Comparison of ENCODE assay signal across 8 cellular contexts in the genomic region with DNA sequence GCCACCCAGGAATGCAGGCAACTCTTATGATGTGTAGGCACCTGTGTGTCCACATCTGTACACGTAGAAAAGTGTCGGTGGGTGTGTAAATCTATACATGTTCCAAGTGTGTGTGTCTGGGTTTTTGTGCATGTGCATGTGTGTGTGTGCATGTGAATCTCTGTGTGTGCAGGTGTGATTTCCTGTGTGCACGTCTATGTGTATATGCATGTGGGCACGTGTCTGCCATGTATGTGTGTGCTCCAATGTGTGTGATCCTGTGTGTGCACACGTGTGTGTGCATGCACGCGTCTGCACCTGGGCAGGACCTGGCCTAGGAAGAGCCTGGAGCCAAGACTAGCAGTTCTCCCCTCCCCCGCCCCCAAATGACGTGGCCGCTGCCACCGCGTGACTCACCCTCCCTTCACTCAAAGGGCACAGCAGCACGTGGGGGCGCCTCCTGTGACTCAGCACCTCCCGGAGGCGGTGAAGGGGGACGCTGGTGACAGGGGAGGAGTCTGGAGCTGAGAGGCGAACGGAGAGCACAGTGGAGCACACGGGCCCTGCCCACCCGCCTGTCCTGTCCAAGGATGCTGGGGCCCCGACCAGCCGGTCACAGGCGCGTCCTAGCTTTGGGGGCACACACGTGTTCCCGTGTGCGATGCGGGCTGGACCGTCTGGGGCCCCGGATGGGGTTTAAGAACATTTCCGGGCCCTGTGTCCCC. TPM values are rescaled to one million over a fixed set of nuclear protein-coding genes. Genes with fewer than 3 reads are reported as not detected.
DNase-seq lines count a peak whose midpoint lies in the region; ATAC-seq and TF ChIP-seq lines count a peak whose summit lies in the region.

No MANE protein-coding gene starts in this region.

- no peaks in the 10 kb centered on the region for H3K79me2 ChIP-seq in DND-41 (ENCODE audit: insufficient read depth, low read length)

- H3K4me1 Mint-ChIP-seq in activated naive CD8-positive, alpha-beta T cell (ENCODE audit: low read depth) = peaks cover 23% of the 10 kb centered on the region
- H3K4me1 Mint-ChIP-seq in osteocyte (ENCODE audit: unreplicated experiment) = peaks cover 28% of the 10 kb centered on the region

- DNase-seq in DND-41 (peak; percentile 95), KG1 (lab: John Stamatoyannopoulos, UW) (peak; percentile 84), SKM-1 (lab: John Stamatoyannopoulos, UW; ENCODE audit: unreplicated experiment) (peak; percentile 93), Right ventricle myocardium inferior (ENCODE audit: missing footprints) (peak; percentile 96), osteocyte (ENCODE audit: extremely low spot score, unreplicated experiment) (peak; percentile 94), testis (peak; percentile 95)

- peak overlapping the region; percentile 82 for H3K9ac ChIP-seq in DND-41 (ENCODE audit: low read depth, low read length)

- H3K36me3 Mint-ChIP-seq in activated naive CD8-positive, alpha-beta T cell = no peaks in the 10 kb centered on the region
- no peaks in the 10 kb centered on the region for H3K36me3 Mint-ChIP-seq in osteocyte (ENCODE audit: unreplicated experiment)

- TF ChIP-seq CTCF in DND-41 (IDR thresholded peaks at IDR 0.05; ENCODE audit: borderline replicate concordance, extremely low read depth, low read length, poor library complexity, severe bottlenecking) = peak; percentile 31
- no peak for TF ChIP-seq CTCF in osteocyte (IDR thresholded peaks at IDR 0.05)
- no peak for TF ChIP-seq CTCF in testis (IDR thresholded peaks at IDR 0.05)

- peak overlapping the region; percentile 76 for H2AFZ ChIP-seq in DND-41 (ENCODE audit: low read depth, low read length)

- H3K27me3 ChIP-seq in DND-41 (ENCODE audit: insufficient read depth, low read length, poor library complexity) = no peaks in the 10 kb centered on the region
- no peaks in the 10 kb centered on the region for H3K27me3 ChIP-seq in testis

- ATAC-seq in DND-41 (ENCODE audit: insufficient read depth, low read depth) (peak; percentile 91), GM21576 (IDR thresholded peaks at IDR 0.05; ENCODE audit: unreplicated experiment) (peak; percentile 54), Right ventricle myocardium inferior (peak; percentile 89)

- H3K4me3 ChIP-seq in DND-41 (ENCODE audit: low read depth in 1 of 2, low read length in 2 of 2) = peak overlapping the region; percentile 17 to 65; a peak in 3 of 4 replicates
- H3K4me3 ChIP-seq in testis = peak overlapping the region; percentile 43 to 54

- no peaks in the 10 kb centered on the region for H3K36me3 ChIP-seq in DND-41 (ENCODE audit: insufficient read depth, low read length)
- no peaks in the 10 kb centered on the region for H3K36me3 ChIP-seq in testis (ENCODE audit: low read depth, missing control alignments)

- no peaks in the 10 kb centered on the region for H3K27me3 Mint-ChIP-seq in activated naive CD8-positive, alpha-beta T cell
- no peaks in the 10 kb centered on the region for H3K27me3 Mint-ChIP-seq in osteocyte (ENCODE audit: unreplicated experiment)

- WGBS in testis, 2 donors = 13 to 17% methylated on average over 10 to 31 of the region's 32 CpGs

- peak overlapping the region; percentile 96 for H3K27ac Mint-ChIP-seq in activated naive CD8-positive, alpha-beta T cell
- peak overlapping the region; percentile 81 for H3K27ac Mint-ChIP-seq in osteocyte (ENCODE audit: unreplicated experiment)

- no peaks in the 10 kb centered on the region for H3K9me3 ChIP-seq in DND-41 (ENCODE audit: insufficient read depth, low read length, severe bottlenecking)
- H3K9me3 ChIP-seq in testis = no peaks in the 10 kb centered on the region

- H3K4me2 ChIP-seq in DND-41 (ENCODE audit: insufficient read depth, low read length) = peak overlapping the region; percentile 98

- peak overlapping the region; percentile 85 for H3K4me3 Mint-ChIP-seq in activated naive CD8-positive, alpha-beta T cell
- peak overlapping the region; percentile 63 for H3K4me3 Mint-ChIP-seq in osteocyte (ENCODE audit: unreplicated experiment)

- peaks cover 12% of the 10 kb centered on the region for H4K20me1 ChIP-seq in DND-41 (ENCODE audit: insufficient read depth, low read length)

- intact Hi-C loops in Right ventricle myocardium inferior (cut with DNase I) = loop anchor here (5.0 kb wide), 1 partner anchor 38 kb away; no protein-coding TSS in a partner anchor
- intact Hi-C loops in testis (cut with DNase I; ENCODE audit: low total_unique reads) = no loop called here

- peaks cover 30% of the 10 kb centered on the region for H3K4me1 ChIP-seq in DND-41 (ENCODE audit: insufficient read depth, low read length)
- peaks cover 46% of the 10 kb centered on the region for H3K4me1 ChIP-seq in testis

- H3K27ac ChIP-seq in DND-41 (ENCODE audit: low read length) = peak overlapping the region; percentile 63
- peak overlapping the region; percentile 73 to 84 for H3K27ac ChIP-seq in testis

- no peak for TF ChIP-seq POLR2A in testis (IDR thresholded peaks at IDR 0.05)

- no peaks in the 10 kb centered on the region for H3K9me3 Mint-ChIP-seq in activated naive CD8-positive, alpha-beta T cell (ENCODE audit: low read depth)
- no peaks in the 10 kb centered on the region for H3K9me3 Mint-ChIP-seq in osteocyte (ENCODE audit: unreplicated experiment)

RNA-seq across cellular contexts. Expression of a gene that starts 10.1 kb away (rescaled TPM):
- 56.9 TPM for total RNA-seq in Right ventricle myocardium inferior
- 18.6 TPM in 2 replicates for total RNA-seq in osteocyte
- total RNA-seq in testis = 10 to 100 TPM; 68.2 to 89.9 TPM
- 50.8 TPM for polyA plus RNA-seq in testis (ENCODE audit: insufficient read depth, low read depth, low replicate concordance)

RNA-seq across cellular contexts. Expression of a gene that starts 41.9 kb away (rescaled TPM):
- not detected for total RNA-seq in Right ventricle myocardium inferior
- total RNA-seq in osteocyte = not detected in 2 replicates
- under 1 TPM; 0.25 to 0.55 TPM for total RNA-seq in testis
- 0.30 TPM for polyA plus RNA-seq in testis (ENCODE audit: insufficient read depth, low read depth, low replicate concordance)

RNA-seq across cellular contexts. Expression of a gene that starts 52.2 kb away (rescaled TPM):
- total RNA-seq in Right ventricle myocardium inferior (30.6 TPM), osteocyte (54.9 and 55.5 TPM in 2 replicates), testis (10 to 100 TPM; 57.9 to 64.2 TPM)
- 58.3 TPM for polyA plus RNA-seq in testis (ENCODE audit: insufficient read depth, low read depth, low replicate concordance)

RNA-seq across cellular contexts. Expression of a gene that starts 52.4 kb away (rescaled TPM):
- 16.4 TPM for total RNA-seq in Right ventricle myocardium inferior
- total RNA-seq in osteocyte = 27.1 and 27.9 TPM in 2 replicates
- 10 to 100 TPM; 11.9 to 18.3 TPM for total RNA-seq in testis
- 10.6 TPM for polyA plus RNA-seq in testis (ENCODE audit: insufficient read depth, low read depth, low replicate concordance)

Comparison
In these comparisons a context has a peak if more than half of its experiments do, and no peak if none do; other contexts are left out.
1. Peak in every context shown above with its lines: DNase-seq, ATAC-seq, H3K4me3 ChIP-seq and H3K27ac ChIP-seq.